ENCODE assay signal across 13 cellular contexts in the genomic region with DNA sequence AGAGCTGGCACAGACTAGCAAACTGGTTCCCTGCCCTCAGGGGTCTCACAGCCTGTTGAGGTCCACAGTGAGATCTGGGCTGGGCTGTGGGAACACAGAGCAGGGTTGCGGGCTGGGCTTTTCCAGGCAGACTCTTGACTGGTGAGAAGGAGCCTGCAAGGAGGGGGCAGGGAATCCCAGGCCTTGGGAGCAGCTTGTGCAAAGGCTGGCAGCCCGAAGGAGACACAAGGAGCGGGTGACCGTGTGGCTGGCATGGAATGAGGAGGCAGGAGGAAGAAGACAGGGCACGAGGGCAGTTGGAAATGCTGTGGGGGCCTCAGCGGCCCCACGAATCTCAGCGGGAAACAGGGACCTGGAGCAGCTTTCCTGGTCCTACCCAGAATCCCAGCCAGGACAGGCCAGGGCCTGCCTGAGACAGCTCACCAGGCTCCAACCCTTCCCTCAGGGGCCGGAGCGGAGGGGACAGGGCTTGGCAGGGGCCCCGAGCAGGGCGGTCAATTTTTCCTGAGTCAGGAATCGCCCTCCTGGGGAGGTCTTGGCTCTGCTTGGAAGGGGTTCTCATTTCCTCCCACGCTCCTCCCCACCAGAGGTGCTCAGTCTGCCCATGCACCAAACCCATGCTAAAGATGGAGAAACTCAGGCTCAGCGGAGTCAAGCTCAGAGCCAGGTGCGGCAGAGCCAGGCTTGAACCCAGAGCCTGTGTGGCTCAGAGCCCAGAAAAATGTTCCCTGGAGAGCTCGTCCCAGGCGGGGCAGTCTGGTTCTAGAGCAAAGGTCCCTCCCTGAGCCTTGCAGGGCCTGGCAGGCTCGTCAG. TPM values are rescaled to one million over a fixed set of nuclear protein-coding genes. Genes with fewer than 3 reads are reported as not detected.
DNase-seq lines count a peak whose midpoint lies in the region; TF ChIP-seq lines count a peak whose summit lies in the region.
"Had no signal": no experiment of that assay in that cellular context is flagged by ENCODE, and none has a peak within 500 bp of the region (broad histone marks: within the 10 kb centered on the region; RNA-seq: fewer than 3 reads in every experiment).

No MANE protein-coding gene starts in this region.

- H3K4ac ChIP-seq in neuronal stem cell (ENCODE audit: low read length), result no peak overlapping the region

- peak overlapping the region; percentile 49 for H2AK5ac ChIP-seq in neuronal stem cell (ENCODE audit: low read depth, low read length)

- H3K4me1 ChIP-seq in ascending aorta (peaks cover 7 to 8% of the 10 kb centered on the region in 2 donors), neuronal stem cell (ENCODE audit: control insufficient read depth in 2 of 2, insufficient read depth in 1 of 2, low read depth in 1 of 2, low read length in 2 of 2) (peaks cover 0 to 4% of the 10 kb centered on the region in 2 donors), stomach (no peaks in the 10 kb centered on the region), Peyer's patch (no peaks in the 10 kb centered on the region)

- no peak overlapping the region for H2BK12ac ChIP-seq in neuronal stem cell (ENCODE audit: low read length)

- peak overlapping the region; percentile 79 for H2AFZ ChIP-seq in neuronal stem cell (ENCODE audit: low read length)

- no peaks in the 10 kb centered on the region for H3K27me3 ChIP-seq in ascending aorta
- peaks cover 0 to 5% (median 0%) of the 10 kb centered on the region in 3 experiments for H3K27me3 ChIP-seq in neuronal stem cell (ENCODE audit: control insufficient read depth in 3 of 3, insufficient read depth in 3 of 3, low read depth in 1 of 3, low read length in 3 of 3)
- H3K27me3 ChIP-seq in stomach, result no peaks in the 10 kb centered on the region
- H3K27me3 ChIP-seq in Peyer's patch, result no peaks in the 10 kb centered on the region

- no peak overlapping the region for H2BK120ac ChIP-seq in neuronal stem cell (ENCODE audit: low read depth, low read length)

- no peak for TF ChIP-seq POLR2A in stomach (IDR thresholded peaks at IDR 0.05)
- TF ChIP-seq POLR2A in Peyer's patch (IDR thresholded peaks at IDR 0.05), result no peak

- H4K8ac ChIP-seq in neuronal stem cell (ENCODE audit: low read depth, low read length), result no peak overlapping the region

- H3K9me3 ChIP-seq in ascending aorta (no peaks in the 10 kb centered on the region), neuronal stem cell (replicated peaks in 1 of 2; ENCODE audit: control insufficient read depth in 2 of 2, insufficient read depth in 1 of 2, low read depth in 1 of 2, low read length in 2 of 2) (no peaks in the 10 kb centered on the region), stomach (no peaks in the 10 kb centered on the region), Peyer's patch (no peaks in the 10 kb centered on the region)

- intact Hi-C loops in ascending aorta (cut with DNase I), result no loop called here
- intact Hi-C loops in cardiac septum (cut with DNase I), result no loop called here
- intact Hi-C loops in stomach (cut with DNase I; ENCODE audit: low total_unique reads), result no loop called here

- H3K27ac ChIP-seq in ascending aorta (peak overlapping the region; percentile 64 to 81), neuronal stem cell (replicated peaks; ENCODE audit: low read length) (no peak overlapping the region), stomach (no peak overlapping the region), Peyer's patch (no peak overlapping the region)

- H3K18ac ChIP-seq in neuronal stem cell (ENCODE audit: low read length), result peak overlapping the region; percentile 9

- H3K23ac ChIP-seq in neuronal stem cell (ENCODE audit: low read depth, low read length, poor library complexity), result no peak overlapping the region

- no peak overlapping the region for H3K14ac ChIP-seq in neuronal stem cell (ENCODE audit: low read length)

- no peak overlapping the region for H3K4me3 ChIP-seq in ascending aorta
- no peak overlapping the region for H3K4me3 ChIP-seq in neuronal stem cell (ENCODE audit: low read length in 2 of 2)
- no peak overlapping the region for H3K4me3 ChIP-seq in stomach
- no peak overlapping the region for H3K4me3 ChIP-seq in Peyer's patch

- H3K4me2 ChIP-seq in neuronal stem cell (ENCODE audit: insufficient read depth, low read length, poor library complexity, severe bottlenecking), result no peak overlapping the region

- no peaks in the 10 kb centered on the region for H3K79me1 ChIP-seq in neuronal stem cell (ENCODE audit: low read depth, low read length)

- H3K36me3 ChIP-seq in ascending aorta (no peaks in the 10 kb centered on the region), neuronal stem cell (replicated peaks in 1 of 2; ENCODE audit: control insufficient read depth in 2 of 2, insufficient read depth in 2 of 2, low read length in 2 of 2) (no peaks in the 10 kb centered on the region), stomach (no peaks in the 10 kb centered on the region), Peyer's patch (no peaks in the 10 kb centered on the region)

- in situ Hi-C loops in G401 (cut with HindIII; ENCODE audit: low sequenced_read_pairs), result no loop called here

- no peak overlapping the region for H4K91ac ChIP-seq in neuronal stem cell (ENCODE audit: low read depth, low read length, poor library complexity)

- no peak for TF ChIP-seq CTCF in ascending aorta (IDR thresholded peaks at IDR 0.05)
- TF ChIP-seq CTCF in stomach (IDR thresholded peaks at IDR 0.05), result no peak
- no peak for TF ChIP-seq CTCF in Peyer's patch (IDR thresholded peaks at IDR 0.05)

- peak; percentile 65 for DNase-seq in G401 (ENCODE audit: low spot score)
- DNase-seq in ascending aorta (ENCODE audit: low spot score in 2 of 2), result no peak
- DNase-seq in cardiac septum (ENCODE audit: low spot score), result peak; percentile 62
- DNase-seq in neuronal stem cell (ENCODE audit: low spot score), result no peak
- DNase-seq in stomach, result no peak
- DNase-seq in Peyer's patch, result no peak
- no peak for DNase-seq in DMS53 treated with DMSO at 0.1 percent for 48 hours (lab: John Stamatoyannopoulos, UW; ENCODE audit: unreplicated experiment)
- no peak for DNase-seq in NCI-H526 (lab: John Stamatoyannopoulos, UW)
- DNase-seq: activated T-cell treated with anti-CD3 and anti-CD28 coated beads, Interleukin-2, amount 50 U/mL, for 24 hours; effector memory CD8-positive, alpha-beta T cell; mesenchymal stem cell; NCI-H1417; stimulated activated naive B cell treated with anti-CD40 and anti-IgM and Interleukin-4, amounts not matched to agents 10 μg/mL and 1 μg/mL and 100 μg/mL, for 72 hours had no signal

- H2BK5ac ChIP-seq in neuronal stem cell (ENCODE audit: low read length), result peak overlapping the region; percentile 49

- no CpG with 5 or more reads among the region's 19 CpGs for WGBS in neuronal stem cell (ENCODE audit: extremely low coverage in 2 of 2, insufficient read length in 2 of 2, insufficient replicate concordance in 1 of 2), 2 donors
- 69 to 76% (median 74%) methylated on average over 16 to 19 of the region's 19 CpGs for WGBS in stomach, 5 donors

- H2BK15ac ChIP-seq in neuronal stem cell (ENCODE audit: low read length), result no peak overlapping the region

- TF ChIP-seq EP300 in stomach (IDR thresholded peaks at IDR 0.05), result no peak

- no peak overlapping the region for H3K9ac ChIP-seq in neuronal stem cell (ENCODE audit: low read depth, low read length, poor library complexity)

RNA-seq across cellular contexts. Expression of a gene that starts 9.2 kb away (rescaled TPM):
- total RNA-seq in G401 (2014; rRNA removed; shearing (Covaris generic)), result 18.2 and 28.1 TPM in 2 replicates
- total RNA-seq in ascending aorta, result 2.1 TPM
- total RNA-seq in cardiac septum, result 31.2 TPM
- 84.2 TPM for polyA plus RNA-seq in neuronal stem cell (2013, experiment 1 of 2)
- 83.6 TPM for polyA plus RNA-seq in neuronal stem cell (2013, experiment 2 of 2)
- 10 to 100 TPM in 4 of 5 donors, 1 to 10 TPM in 1; 2.9 to 25.0 (median 16.0) TPM for total RNA-seq in stomach
- polyA plus RNA-seq in stomach, result 10 to 100 TPM in 2 of 3 donors, 1 to 10 TPM in 1; 8.5 to 14.0 (median 11.3) TPM
- total RNA-seq in Peyer's patch, result 1 to 10 TPM; 4.2 to 5.0 (median 4.5) TPM

Comparison
In these comparisons a context has a peak if more than half of its experiments do, and no peak if none do; other contexts are left out.
1. DNase-seq: peak in G401 (single experiment) and cardiac septum (single experiment); none in ascending aorta (0 of 2), neuronal stem cell (single experiment), stomach (single experiment), Peyer's patch (0 of 3), DMS53 treated with DMSO at 0.1 percent for 48 hours (single experiment) and NCI-H526 (0 of 2).
2. H3K27ac ChIP-seq: peak in ascending aorta (2 of 2); none in neuronal stem cell (single experiment), stomach (0 of 5) and Peyer's patch (0 of 4).